In the genomic region with DNA sequence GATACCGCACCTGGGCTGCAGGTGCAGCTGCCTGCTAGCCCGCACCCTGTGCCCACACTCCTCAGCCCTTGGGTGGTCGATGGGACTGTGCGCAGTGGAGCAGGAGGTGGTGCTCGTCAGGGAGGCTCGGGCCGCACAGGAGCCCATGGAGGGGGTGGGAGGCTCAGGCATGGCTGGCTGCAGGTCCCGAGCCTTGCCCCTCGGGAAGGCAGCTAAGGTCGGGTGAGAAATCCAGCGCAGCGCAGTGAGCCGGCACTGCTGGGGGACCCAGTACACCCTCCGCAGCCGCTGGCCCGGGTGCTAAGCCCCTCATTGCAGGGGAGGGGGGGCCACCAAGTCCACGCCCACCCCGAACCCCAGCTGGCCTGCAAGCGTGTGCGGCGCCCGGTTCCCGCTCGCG, we compare ENCODE assay signal across 15 cellular contexts. TPM values are rescaled to one million over a fixed set of nuclear protein-coding genes. Genes with fewer than 3 reads are reported as not detected.
"Had no signal": no experiment of that assay in that cellular context is flagged by ENCODE, and none has a peak within 500 bp of the region (broad histone marks: within the 10 kb centered on the region; RNA-seq: fewer than 3 reads in every experiment).

No MANE protein-coding gene starts in this region.

RNA-seq across cellular contexts. Expression of a gene that starts 20.4 kb away (rescaled TPM):
- total RNA-seq: temporal lobe, thoracic aorta, transverse colon had no signal

RNA-seq across cellular contexts. Expression of a gene that starts 25.2 kb away (rescaled TPM):
- total RNA-seq: stomach, subcutaneous adipose tissue, suprapubic skin, temporal lobe, thoracic aorta, thyroid gland, tibial nerve, transverse colon, upper lobe of left lung, upper lobe of right lung, ureter, urinary bladder, uterus, vagina had no signal

RNA-seq across cellular contexts. Expression of a gene that starts 42.8 kb away (rescaled TPM):
- total RNA-seq: suprapubic skin, temporal lobe, testis, thoracic aorta, tibial nerve, transverse colon, ureter, urinary bladder, uterus, vagina had no signal

RNA-seq across cellular contexts. Expression of a gene that starts 51.9 kb away (rescaled TPM):
- total RNA-seq: stomach, subcutaneous adipose tissue, suprapubic skin, temporal lobe, testis, thoracic aorta, thyroid gland, tibial nerve, transverse colon, upper lobe of left lung, upper lobe of right lung, ureter, urinary bladder, uterus, vagina had no signal
